In genomic region chr11:69641681-69642548, GRCh38 we compare ENCODE assay signal across 7 cellular contexts. TPM values are rescaled to one million over a fixed set of nuclear protein-coding genes. Genes with fewer than 3 reads are reported as not detected.
A peak's percentile ranks its signal among the peaks of the same experiment; 100 is the strongest.
DNase-seq lines count a peak whose midpoint lies in the region; TF ChIP-seq lines count a peak whose summit lies in the region.

No MANE protein-coding gene starts in this region.

- peaks cover 37% of the 10 kb centered on the region for H3K27me3 Mint-ChIP-seq in activated CD4-positive, alpha-beta memory T cell treated with anti-CD3 and anti-CD28 coated beads, Interleukin-2, amount 10 ng/mL, durations not matched to agents 7 days and 5 days

- peak overlapping the region; percentile 87 for H3K4me3 ChIP-seq in HUES48 (ENCODE audit: low read depth, low read length)
- peak overlapping the region; percentile 83 for H3K4me3 ChIP-seq in iPS-15b (ENCODE audit: low read depth, low read length)
- H3K4me3 ChIP-seq in spleen = peak overlapping the region; percentile 68 to 99 (median 92)

- no peaks in the 10 kb centered on the region for H3K36me3 Mint-ChIP-seq in activated CD4-positive, alpha-beta memory T cell treated with anti-CD3 and anti-CD28 coated beads, Interleukin-2, amount 10 ng/mL, durations not matched to agents 7 days and 5 days (ENCODE audit: low read depth)

- intact Hi-C loops in spleen (cut with DNase I; ENCODE audit: low total_unique reads) = loop anchor here (2.0 to 5.0 kb wide), 2 partner anchors 350 to 541 kb away; partner anchors contain the start of gene MYEOV

- TF ChIP-seq CTCF in spleen (IDR thresholded peaks at IDR 0.05 in 8 of 11, conservative IDR thresholded peaks at IDR 0.05 in 3 of 11) = no peak

- peaks cover 27% of the 10 kb centered on the region for H3K36me3 ChIP-seq in HUES48 (ENCODE audit: control insufficient read depth, insufficient read depth, low read length)
- H3K36me3 ChIP-seq in iPS-15b (ENCODE audit: control insufficient read depth, insufficient read depth, low read length) = peaks cover 18% of the 10 kb centered on the region
- H3K36me3 ChIP-seq in spleen = peaks cover 0 to 37% (median 1%) of the 10 kb centered on the region in 6 donors

- no peaks in the 10 kb centered on the region for H3K9me3 Mint-ChIP-seq in activated CD4-positive, alpha-beta memory T cell treated with anti-CD3 and anti-CD28 coated beads, Interleukin-2, amount 10 ng/mL, durations not matched to agents 7 days and 5 days

- 1 to 2% (median 1%) methylated on average over 50 to 68 of the region's 68 CpGs for WGBS in spleen, 5 donors

- TF ChIP-seq POLR2A in spleen (IDR thresholded peaks at IDR 0.05) = no peak

- DNase-seq in activated CD4-positive, alpha-beta memory T cell treated with anti-CD3 and anti-CD28 coated beads, Interleukin-2, amount 10 ng/mL, durations not matched to agents 7 days and 5 days = no peak
- peak; percentile 79 for DNase-seq in spleen
- DNase-seq in GOT3 (lab: John Stamatoyannopoulos, UW) = no peak
- DNase-seq in CD1c-positive myeloid dendritic cell (ENCODE audit: extremely low spot score) = no peak
- DNase-seq in stimulated activated naive CD4-positive, alpha-beta T cell treated with Interleukin-2 at 50 U/mL for 16 hours (lab: John Stamatoyannopoulos, UW) = no peak

- H3K27me3 ChIP-seq in HUES48 (ENCODE audit: control insufficient read depth, insufficient read depth, low read length) (peaks cover 16% of the 10 kb centered on the region), iPS-15b (ENCODE audit: control insufficient read depth, insufficient read depth, low read length) (peaks cover 12% of the 10 kb centered on the region), spleen (replicated peaks in 1 of 7) (peaks cover 0 to 72% (median 40%) of the 10 kb centered on the region in 7 donors)

- POLR2A ChIA-PET in activated CD4-positive, alpha-beta memory T cell treated with anti-CD3 and anti-CD28 coated beads, Interleukin-2, amount 10 ng/mL, durations not matched to agents 7 days and 5 days (lab: Charles Lee) = no interaction called here

- CTCF ChIA-PET in activated CD4-positive, alpha-beta memory T cell treated with anti-CD3 and anti-CD28 coated beads, Interleukin-2, amount 10 ng/mL, durations not matched to agents 7 days and 5 days (lab: Charles Lee) = interaction anchor here (0.9 to 1.6 kb wide), 2 partner anchors 538 to 540 kb away, joined by 3 to 5 read pairs; no protein-coding TSS in a partner anchor

- H3K27ac ChIP-seq in HUES48 (ENCODE audit: low read depth, low read length) = peak overlapping the region; percentile 83
- H3K27ac ChIP-seq in spleen = peak overlapping the region; percentile 66 to 89 (median 86)

- H3K9me3 ChIP-seq in HUES48 (ENCODE audit: control insufficient read depth, insufficient read depth, low read length) (no peaks in the 10 kb centered on the region), iPS-15b (ENCODE audit: control insufficient read depth, insufficient read depth, low read length) (no peaks in the 10 kb centered on the region), spleen (no peaks in the 10 kb centered on the region)

- H3K9ac ChIP-seq in HUES48 (ENCODE audit: low read depth, low read length) (peak overlapping the region; percentile 87), iPS-15b (ENCODE audit: low read depth, low read length) (peak overlapping the region; percentile 70)

- H3K4me1 ChIP-seq in HUES48 (ENCODE audit: control insufficient read depth, insufficient read depth, low read length) (peaks cover 8% of the 10 kb centered on the region), iPS-15b (ENCODE audit: control insufficient read depth, insufficient read depth, low read length) (no peaks in the 10 kb centered on the region), spleen (peaks cover 43 to 98% (median 72%) of the 10 kb centered on the region in 6 donors)

- no peak overlapping the region for H3K27ac Mint-ChIP-seq in activated CD4-positive, alpha-beta memory T cell treated with anti-CD3 and anti-CD28 coated beads, Interleukin-2, amount 10 ng/mL, durations not matched to agents 7 days and 5 days

- H3K4me1 Mint-ChIP-seq in activated CD4-positive, alpha-beta memory T cell treated with anti-CD3 and anti-CD28 coated beads, Interleukin-2, amount 10 ng/mL, durations not matched to agents 7 days and 5 days = peaks cover 20% of the 10 kb centered on the region

- H3K4me3 Mint-ChIP-seq in activated CD4-positive, alpha-beta memory T cell treated with anti-CD3 and anti-CD28 coated beads, Interleukin-2, amount 10 ng/mL, durations not matched to agents 7 days and 5 days = peak overlapping the region; percentile 46

RNA-seq across cellular contexts. Expression of gene CCND1, which starts 1.0 kb away (rescaled TPM):
- total RNA-seq in activated CD4-positive, alpha-beta memory T cell treated with anti-CD3 and anti-CD28 coated beads, Interleukin-2, amount 10 ng/mL, durations not matched to agents 7 days and 5 days = under 1 TPM; 0.05 to 0.08 TPM
- total RNA-seq in spleen = 10 to 100 TPM; 14.3 to 96.6 (median 60.5) TPM
- 10 to 100 TPM in 1 of 3 donors, 1 to 10 TPM in 2; 4.3 to 22.7 (median 6.4) TPM for polyA plus RNA-seq in spleen

RNA-seq across cellular contexts. Expression of gene LTO1, which starts 33.2 kb away (rescaled TPM):
- 10 to 100 TPM; 23.4 to 25.5 TPM for total RNA-seq in activated CD4-positive, alpha-beta memory T cell treated with anti-CD3 and anti-CD28 coated beads, Interleukin-2, amount 10 ng/mL, durations not matched to agents 7 days and 5 days
- total RNA-seq in spleen = 10 to 100 TPM; 21.0 to 41.4 (median 31.3) TPM
- polyA plus RNA-seq in spleen = 10 to 100 TPM; 17.5 to 32.3 (median 30.8) TPM

Comparison
In these comparisons a context has a peak if more than half of its experiments do, and no peak if none do; other contexts are left out.
1. RNA of gene CCND1, which starts 1.0 kb away (total RNA-seq): 14.3 to 96.6 TPM in spleen; 0.05 to 0.08 TPM in activated CD4-positive, alpha-beta memory T cell treated with anti-CD3 and anti-CD28 coated beads, Interleukin-2, amount 10 ng/mL, durations not matched to agents 7 days and 5 days; every median in the first group is over 10 times any median in the second.
2. Peak in every context shown above with its lines, with median percentiles within 50 percentile points of each other: H3K4me3 ChIP-seq.